ENCODE assay signal across 21 cellular contexts in genomic region chr5:135566422-135567416, GRCh38. TPM values are rescaled to one million over a fixed set of nuclear protein-coding genes. Genes with fewer than 3 reads are reported as not detected.
A peak's percentile ranks its signal among the peaks of the same experiment; 100 is the strongest.
DNase-seq lines count a peak whose midpoint lies in the region; ATAC-seq and TF ChIP-seq lines count a peak whose summit lies in the region.
"Had no signal": no experiment of that assay in that cellular context is flagged by ENCODE, and none has a peak within 500 bp of the region (broad histone marks: within the 10 kb centered on the region; RNA-seq: fewer than 3 reads in every experiment).

No MANE protein-coding gene starts in this region.

- H3K9me3 Mint-ChIP-seq in mesothelial cell of epicardium, result no peaks in the 10 kb centered on the region
- H3K9me3 Mint-ChIP-seq: activated CD4-positive, alpha-beta T cell treated with anti-CD3 and anti-CD28 coated beads, Interleukin-2, amount 10 ng/mL, durations not matched to agents 24 days and 14 days; activated naive CD8-positive, alpha-beta T cell treated with anti-CD3 and anti-CD28 coated beads, Interleukin-2, amount 10 ng/mL, durations not matched to agents 7 days and 5 days; activated T-helper 2 cell treated with anti-CD3 and anti-CD28 coated beads, Interferon-gamma antibody, Interleukin-2, Interleukin-4, amounts not matched to agents 10 μg/mL and 5 μg/mL and 100 μg/mL, durations not matched to agents 14 hours and 24 hours and 36 hours; memory B cell; naive thymus-derived CD8-positive, alpha-beta T cell had no signal

- TF ChIP-seq CTCF in C4-2B (conservative IDR thresholded peaks at IDR 0.05) (peak; percentile 78), VCaP (conservative IDR thresholded peaks at IDR 0.05) (peak; percentile 17), mesothelial cell of epicardium (IDR thresholded peaks at IDR 0.05; ENCODE audit: unreplicated experiment) (peak; percentile 8)

- H3K27ac ChIP-seq in C4-2B (no peak overlapping the region), VCaP (no peak overlapping the region)
- H3K27ac ChIP-seq: brain microvascular endothelial cell had no signal

- no peak overlapping the region for H3K27ac Mint-ChIP-seq in mesothelial cell of epicardium
- H3K27ac Mint-ChIP-seq: activated CD4-positive, alpha-beta T cell treated with anti-CD3 and anti-CD28 coated beads, Interleukin-2, amount 10 ng/mL, durations not matched to agents 24 days and 14 days; activated naive CD8-positive, alpha-beta T cell treated with anti-CD3 and anti-CD28 coated beads, Interleukin-2, amount 10 ng/mL, durations not matched to agents 7 days and 5 days; activated T-helper 2 cell treated with anti-CD3 and anti-CD28 coated beads, Interferon-gamma antibody, Interleukin-2, Interleukin-4, amounts not matched to agents 10 μg/mL and 5 μg/mL and 100 μg/mL, durations not matched to agents 14 hours and 24 hours and 36 hours; CD4-positive, CD25-positive, alpha-beta regulatory T cell; memory B cell; naive thymus-derived CD8-positive, alpha-beta T cell had no signal

- H3K27me3 Mint-ChIP-seq in mesothelial cell of epicardium (ENCODE audit: low read depth), result no peaks in the 10 kb centered on the region

- H3K36me3 Mint-ChIP-seq in mesothelial cell of epicardium, result no peaks in the 10 kb centered on the region
- H3K36me3 Mint-ChIP-seq: activated naive CD8-positive, alpha-beta T cell treated with anti-CD3 and anti-CD28 coated beads, Interleukin-2, amount 10 ng/mL, durations not matched to agents 7 days and 5 days; CD4-positive, CD25-positive, alpha-beta regulatory T cell; memory B cell; naive thymus-derived CD8-positive, alpha-beta T cell had no signal

- peaks cover 34% of the 10 kb centered on the region for H3K4me1 Mint-ChIP-seq in mesothelial cell of epicardium
- H3K4me1 Mint-ChIP-seq: memory B cell had no signal

- no peak overlapping the region for H3K4me3 Mint-ChIP-seq in mesothelial cell of epicardium
- H3K4me3 Mint-ChIP-seq: activated CD4-positive, alpha-beta T cell treated with anti-CD3 and anti-CD28 coated beads, Interleukin-2, amount 10 ng/mL, durations not matched to agents 24 days and 14 days; activated naive CD8-positive, alpha-beta T cell treated with anti-CD3 and anti-CD28 coated beads, Interleukin-2, amount 10 ng/mL, durations not matched to agents 7 days and 5 days; CD4-positive, CD25-positive, alpha-beta regulatory T cell; memory B cell; naive thymus-derived CD8-positive, alpha-beta T cell had no signal

- DNase-seq in mesothelial cell of epicardium (ENCODE audit: low spot score in 2 of 2, unreplicated experiment in 2 of 2), result no peak
- DNase-seq in NAMALWA (ENCODE audit: low spot score), result no peak
- no peak for DNase-seq in stimulated activated CD4-positive, alpha-beta T cell treated with anti-CD3 and anti-CD28 coated beads, Interleukin-2, amount 100 ng/mL, for 48 hours
- DNase-seq: DMS79 treated with DMSO at 0.1 percent for 48 hours had no signal

- ATAC-seq in HG03159 (IDR thresholded peaks at IDR 0.05; ENCODE audit: unreplicated experiment), result peak; percentile 13
- no peak for ATAC-seq in GM19397 (IDR thresholded peaks at IDR 0.05; ENCODE audit: unreplicated experiment)
- ATAC-seq in GM21390 (IDR thresholded peaks at IDR 0.05; ENCODE audit: unreplicated experiment), result no peak

RNA-seq across cellular contexts. Expression of gene CXCL14, which starts 12.1 kb away (rescaled TPM):
- 51.6 to 61.3 TPM (median 56.5 TPM) in 3 replicates for total RNA-seq in mesothelial cell of epicardium
- total RNA-seq: activated CD4-positive, alpha-beta T cell treated with anti-CD3 and anti-CD28 coated beads, Interleukin-2, amount 10 ng/mL, durations not matched to agents 24 days and 14 days; activated naive CD8-positive, alpha-beta T cell treated with anti-CD3 and anti-CD28 coated beads, Interleukin-2, amount 10 ng/mL, durations not matched to agents 7 days and 5 days; activated T-helper 2 cell treated with anti-CD3 and anti-CD28 coated beads, Interferon-gamma antibody, Interleukin-2, Interleukin-4, amounts not matched to agents 10 μg/mL and 5 μg/mL and 100 μg/mL, durations not matched to agents 14 hours and 24 hours and 36 hours; CD4-positive, CD25-positive, alpha-beta regulatory T cell; endothelial cell of umbilical vein; fibroblast of villous mesenchyme; naive thymus-derived CD8-positive, alpha-beta T cell had no signal

RNA-seq across cellular contexts. Expression of gene NEUROG1, which starts 31.0 kb away (rescaled TPM):
- total RNA-seq in mesothelial cell of epicardium, result not detected in 3 replicates
- total RNA-seq: activated CD4-positive, alpha-beta T cell treated with anti-CD3 and anti-CD28 coated beads, Interleukin-2, amount 10 ng/mL, durations not matched to agents 24 days and 14 days; activated naive CD8-positive, alpha-beta T cell treated with anti-CD3 and anti-CD28 coated beads, Interleukin-2, amount 10 ng/mL, durations not matched to agents 7 days and 5 days; activated T-helper 2 cell treated with anti-CD3 and anti-CD28 coated beads, Interferon-gamma antibody, Interleukin-2, Interleukin-4, amounts not matched to agents 10 μg/mL and 5 μg/mL and 100 μg/mL, durations not matched to agents 14 hours and 24 hours and 36 hours; CD4-positive, CD25-positive, alpha-beta regulatory T cell; endothelial cell of umbilical vein; fibroblast of villous mesenchyme; M059J; naive thymus-derived CD8-positive, alpha-beta T cell; posterior vena cava; Right ventricle myocardium superior had no signal

Comparison
In these comparisons a context has a peak if more than half of its experiments do, and no peak if none do; other contexts are left out.
1. CTCF ChIP-seq: peak in every context shown above with its lines; median percentile 78 in C4-2B; 17 in VCaP; 8 in mesothelial cell of epicardium.